16 cellular contexts compared by ENCODE assay signal in genomic region chr7:149500910-149501309, GRCh38.
"Had no signal": no experiment of that assay in that cellular context is flagged by ENCODE, and none has a peak within 500 bp of the region (broad histone marks: within the 10 kb centered on the region; RNA-seq: fewer than 3 reads in every experiment).

No MANE protein-coding gene starts in this region.

- H3K9me3 ChIP-seq: ovary, testis had no signal

- H3K27me3 ChIP-seq: ovary, right lobe of liver, spleen, testis, tibial nerve had no signal

- ATAC-seq: foreskin keratinocyte; naive thymus-derived CD4-positive, alpha-beta T cell; right lobe of liver; stimulated activated naive B cell treated with anti-CD40 and anti-IgM and Interleukin-4, amounts not matched to agents 10 μg/mL and 1 μg/mL and 100 μg/mL, for 72 hours; stimulated activated naive CD8-positive, alpha-beta T cell treated with anti-CD3 and anti-CD28 coated beads, Interleukin-15, amount 100 ng/mL, for 72 hours had no signal

- H3K27ac ChIP-seq: epithelial cell of prostate, esophagus muscularis mucosa, foreskin keratinocyte, ovary, right lobe of liver, spleen, testis, tibial nerve had no signal

- H3K4me3 ChIP-seq: esophagus muscularis mucosa, ovary, right lobe of liver, spleen, testis, tibial nerve had no signal

- H3K36me3 ChIP-seq: esophagus muscularis mucosa, ovary, right lobe of liver, spleen, tibial nerve had no signal

- DNase-seq: effector memory CD8-positive, alpha-beta T cell; foreskin keratinocyte; mesendoderm; naive thymus-derived CD4-positive, alpha-beta T cell; ovary; right lobe of liver; spleen; stimulated activated CD4-positive, alpha-beta T cell treated with anti-CD3 and anti-CD28 coated beads, Interleukin-15, amount 100 ng/mL, for 24 hours; stimulated activated CD4-positive, alpha-beta T cell treated with anti-CD3 and anti-CD28 coated beads, Interleukin-1b, Interleukin-23, amount 100 ng/mL, for 48 hours; stimulated activated CD4-positive, alpha-beta T cell treated with anti-CD3 and anti-CD28 coated beads, Interleukin-4, amount 100 ng/mL, for 24 hours; stimulated activated naive B cell treated with anti-CD40 and anti-IgM and Interleukin-4, amounts not matched to agents 10 μg/mL and 1 μg/mL and 100 μg/mL, for 72 hours; stimulated activated naive CD8-positive, alpha-beta T cell treated with anti-CD3 and anti-CD28 coated beads, Interleukin-15, amount 100 ng/mL, for 72 hours; testis had no signal

- H3K4me1 ChIP-seq: foreskin keratinocyte had no signal
